Comparison of ENCODE assay signal across 9 cellular contexts in the genomic region with DNA sequence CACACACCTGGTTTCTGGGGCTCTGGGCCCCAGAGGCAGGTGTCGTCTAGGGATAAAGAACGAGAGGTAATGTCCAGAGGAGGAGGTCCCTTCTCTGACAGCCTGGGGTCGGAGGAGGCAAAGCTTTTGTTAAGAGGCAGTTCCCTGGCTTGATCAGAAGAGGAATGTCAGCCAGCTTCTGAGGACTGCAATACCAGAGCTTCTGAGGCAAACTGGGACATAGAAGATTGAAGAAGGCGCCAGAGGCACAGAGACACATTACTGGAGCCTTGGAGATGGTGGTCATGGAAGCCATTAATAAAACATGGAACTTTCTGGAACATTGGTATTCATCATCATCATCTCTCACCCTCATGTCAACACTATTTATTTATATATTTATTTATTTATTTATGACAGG. TPM values are rescaled to one million over a fixed set of nuclear protein-coding genes. Genes with fewer than 3 reads are reported as not detected.
A peak's percentile ranks its signal among the peaks of the same experiment; 100 is the strongest.
DNase-seq lines count a peak whose midpoint lies in the region; ATAC-seq and TF ChIP-seq lines count a peak whose summit lies in the region.
"Had no signal": no experiment of that assay in that cellular context is flagged by ENCODE, and none has a peak within 500 bp of the region (broad histone marks: within the 10 kb centered on the region; RNA-seq: fewer than 3 reads in every experiment).

No MANE protein-coding gene starts in this region.

- peak overlapping the region; percentile 67 for H4K91ac ChIP-seq in IMR-90 (ENCODE audit: insufficient read depth, low read depth, low read length)

- DNase-seq in IMR-90 (no peak), medulla oblongata (ENCODE audit: extremely low spot score) (peak; percentile 58), SW 1271 (lab: John Stamatoyannopoulos, UW) (no peak), T1000 (lab: John Stamatoyannopoulos, UW) (no peak), LoVo (ENCODE audit: low spot score) (no peak)
- DNase-seq in activated effector memory CD4-positive, alpha-beta T cell treated with Interleukin-2 at 50 U/mL for 16 hours, result no peak
- DNase-seq: COR-L47 had no signal

- H2AK5ac ChIP-seq in IMR-90 (ENCODE audit: low read depth, low read length), result peak overlapping the region; percentile 41; the same call in 1 of the 2 replicates

- H3K27me3 ChIP-seq in IMR-90 (ENCODE audit: control insufficient read depth, insufficient read depth, low read length) (no peaks in the 10 kb centered on the region), stomach smooth muscle (ENCODE audit: control insufficient read depth in 1 of 2, insufficient read depth in 2 of 2, low read length in 2 of 2) (no peaks in the 10 kb centered on the region)

- TF ChIP-seq CTCF in IMR-90 (conservative IDR thresholded peaks at IDR 0.05; ENCODE audit: low read depth, low read length), result no peak

- no peaks in the 10 kb centered on the region for H3K79me1 ChIP-seq in IMR-90 (ENCODE audit: low read depth in 1 of 2, low read length in 2 of 2)

- peak overlapping the region; percentile 40; the same call in 1 of the 2 replicates for H3K27ac ChIP-seq in IMR-90 (ENCODE audit: insufficient read depth, low read length)
- H3K27ac ChIP-seq in cingulate gyrus (ENCODE audit: low read depth, low read length), result peak overlapping the region; percentile 47
- H3K27ac ChIP-seq in stomach smooth muscle (ENCODE audit: low read length), result peak overlapping the region; percentile 37

- TF ChIP-seq RAD21 in IMR-90 (IDR thresholded peaks at IDR 0.05; ENCODE audit: low read length), result no peak

- intact Hi-C loops in IMR-90 (cut with micrococcal nuclease), result no loop called here

- no peaks in the 10 kb centered on the region for H3K9me3 ChIP-seq in IMR-90 (ENCODE audit: control insufficient read depth, insufficient read depth, low read length)
- no peaks in the 10 kb centered on the region for H3K9me3 ChIP-seq in stomach smooth muscle (ENCODE audit: control insufficient read depth in 2 of 2, low read length in 2 of 2)

- 67% methylated on average over 1 of the region's 4 CpGs; no CpG with 5 or more reads in 1 of the 2 experiments for WGBS in IMR-90 (ENCODE audit: extremely low coverage in 2 of 2, insufficient read length in 1 of 2), 2 experiments

- CTCF ChIA-PET in IMR-90 (lab: Yijun Ruan, JAX), result interaction anchor here (0.6 to 1.8 kb wide), 4 partner anchors 12 to 1465 kb away, joined by 3 to 7 read pairs (median 3); no protein-coding TSS in a partner anchor

- H3K36me3 ChIP-seq in IMR-90 (ENCODE audit: control insufficient read depth, insufficient read depth, low read length) (no peaks in the 10 kb centered on the region), stomach smooth muscle (ENCODE audit: control insufficient read depth in 2 of 2, insufficient read depth in 2 of 2, low read length in 2 of 2) (no peaks in the 10 kb centered on the region)

- peak overlapping the region; percentile 74 for H3K4me2 ChIP-seq in IMR-90 (ENCODE audit: low read depth, low read length)

- in situ Hi-C loops in IMR-90 (cut with MboI; ENCODE audit: low sequenced_read_pairs), result no loop called here

- H3K4me1 ChIP-seq in IMR-90 (ENCODE audit: control insufficient read depth, insufficient read depth, low read length) (peaks cover 10% of the 10 kb centered on the region), stomach smooth muscle (ENCODE audit: control insufficient read depth, insufficient read depth, low read length) (peaks cover 3% of the 10 kb centered on the region)

- POLR2A ChIA-PET in IMR-90 (lab: Charles Lee; ENCODE audit: unreplicated experiment), result interaction anchor here (1.0 kb wide), 1 partner anchor 53 kb away, joined by 3 read pairs; no protein-coding TSS in a partner anchor

- H3K9ac ChIP-seq in IMR-90 (ENCODE audit: low read depth, low read length), result peak overlapping the region; percentile 7; the same call in 1 of the 2 replicates
- H3K9ac ChIP-seq in stomach smooth muscle (ENCODE audit: low read length in 2 of 2), result no peak overlapping the region

- no peak for TF ChIP-seq POLR2A in IMR-90 (IDR thresholded peaks at IDR 0.05; ENCODE audit: low read depth, low read length)

- peak overlapping the region; percentile 88 for H2BK120ac ChIP-seq in IMR-90 (ENCODE audit: low read depth, low read length)

- peak overlapping the region; percentile 66 for H3K14ac ChIP-seq in IMR-90 (replicated peaks; ENCODE audit: low read depth, low read length)

- peak overlapping the region; percentile 4 to 83; a peak in 3 of 4 replicates for H4K8ac ChIP-seq in IMR-90 (ENCODE audit: low read depth in 2 of 2, low read length in 2 of 2)

- no TSS peak for BruUV-seq in IMR-90 (replicated peaks; lab: Mats Ljungman, UMichigan)

- H2AFZ ChIP-seq in IMR-90 (replicated peaks; ENCODE audit: low read length, poor library complexity), result peak overlapping the region; percentile 89

- H3K18ac ChIP-seq in IMR-90 (ENCODE audit: low read depth, low read length), result peak overlapping the region; percentile 21; the same call in 1 of the 2 replicates

- H3K9me1 ChIP-seq in IMR-90 (ENCODE audit: insufficient read depth, low read length), result no peaks in the 10 kb centered on the region; the same call in none of the 2 replicates

- dilution Hi-C loops in IMR-90 (cut with HindIII; ENCODE audit: low sequenced_read_pairs, unreplicated experiment), result no loop called here

- H4K20me1 ChIP-seq in IMR-90 (ENCODE audit: insufficient read depth, low read length), result no peaks in the 10 kb centered on the region

- H3K4me3 ChIP-seq in IMR-90 (ENCODE audit: insufficient read depth, low read depth, low read length) (no peak overlapping the region), stomach smooth muscle (ENCODE audit: low read length in 2 of 2) (no peak overlapping the region)

- peak overlapping the region; percentile 85; the same call in 1 of the 2 replicates for H2BK20ac ChIP-seq in IMR-90 (ENCODE audit: low read depth, low read length)

- H3K23ac ChIP-seq in IMR-90 (ENCODE audit: low read depth, low read length), result 0 out of 2 replicates have a peak overlapping the region, but pooled peaks have one; percentile 61

- H3K4ac ChIP-seq in IMR-90 (ENCODE audit: low read depth, low read length), result peak overlapping the region; percentile 82

- H2BK15ac ChIP-seq in IMR-90 (ENCODE audit: low read depth, low read length), result peak overlapping the region; percentile 48; the same call in 1 of the 3 replicates

- peak overlapping the region; percentile 74 for H2BK5ac ChIP-seq in IMR-90 (ENCODE audit: low read depth, low read length, poor library complexity, severe bottlenecking)

- peak overlapping the region; percentile 21 for H4K5ac ChIP-seq in IMR-90 (ENCODE audit: low read depth, low read length)

- ATAC-seq in IMR-90 (ENCODE audit: low read depth), result peak; percentile 1; the same call in 1 of the 2 replicates

- peak overlapping the region; percentile 83 for H2AK9ac ChIP-seq in IMR-90 (replicated peaks; ENCODE audit: low read depth, low read length, poor library complexity)

- no peak overlapping the region for H3K56ac ChIP-seq in IMR-90 (ENCODE audit: extremely low read depth, insufficient read depth, low read length)

TF ChIP-seq in IMR-90, 13 proteins besides CTCF, POLR2A, EP300 and RAD21:
- TF ChIP-seq FOS (IDR thresholded peaks at IDR 0.05; ENCODE audit: low read depth, low read length), result no peak
- TF ChIP-seq NFE2L2 (IDR thresholded peaks at IDR 0.05; ENCODE audit: low read depth, low read length), result no peak
- TF ChIP-seq MAZ (IDR thresholded peaks at IDR 0.05; ENCODE audit: borderline replicate concordance, low read depth, low read length), result no peak
- no peak for TF ChIP-seq RFX5 (IDR thresholded peaks at IDR 0.05; ENCODE audit: low read depth, low read length)
- no peak for TF ChIP-seq MXI1 (IDR thresholded peaks at IDR 0.05; ENCODE audit: borderline replicate concordance, low read depth, low read length)
- TF ChIP-seq, protein P1, sequence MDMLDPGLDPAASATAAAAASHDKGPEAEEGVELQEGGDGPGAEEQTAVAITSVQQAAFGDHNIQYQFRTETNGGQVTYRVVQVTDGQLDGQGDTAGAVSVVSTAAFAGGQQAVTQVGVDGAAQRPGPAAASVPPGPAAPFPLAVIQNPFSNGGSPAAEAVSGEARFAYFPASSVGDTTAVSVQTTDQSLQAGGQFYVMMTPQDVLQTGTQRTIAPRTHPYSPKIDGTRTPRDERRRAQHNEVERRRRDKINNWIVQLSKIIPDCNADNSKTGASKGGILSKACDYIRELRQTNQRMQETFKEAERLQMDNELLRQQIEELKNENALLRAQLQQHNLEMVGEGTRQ (IDR thresholded peaks at IDR 0.05; ENCODE audit: low read depth, low read length), result no peak
- TF ChIP-seq, protein P2, sequence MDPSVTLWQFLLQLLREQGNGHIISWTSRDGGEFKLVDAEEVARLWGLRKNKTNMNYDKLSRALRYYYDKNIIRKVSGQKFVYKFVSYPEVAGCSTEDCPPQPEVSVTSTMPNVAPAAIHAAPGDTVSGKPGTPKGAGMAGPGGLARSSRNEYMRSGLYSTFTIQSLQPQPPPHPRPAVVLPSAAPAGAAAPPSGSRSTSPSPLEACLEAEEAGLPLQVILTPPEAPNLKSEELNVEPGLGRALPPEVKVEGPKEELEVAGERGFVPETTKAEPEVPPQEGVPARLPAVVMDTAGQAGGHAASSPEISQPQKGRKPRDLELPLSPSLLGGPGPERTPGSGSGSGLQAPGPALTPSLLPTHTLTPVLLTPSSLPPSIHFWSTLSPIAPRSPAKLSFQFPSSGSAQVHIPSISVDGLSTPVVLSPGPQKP (IDR thresholded peaks at IDR 0.05; ENCODE audit: borderline replicate concordance, low read depth, low read length), result no peak
- no peak for TF ChIP-seq SMC3 (IDR thresholded peaks at IDR 0.05; ENCODE audit: low read depth, low read length)
- TF ChIP-seq RCOR1 (IDR thresholded peaks at IDR 0.05; ENCODE audit: insufficient replicate concordance, low read length), result no peak
- no peak for TF ChIP-seq CEBPB (IDR thresholded peaks at IDR 0.05; ENCODE audit: low read depth, low read length)
- TF ChIP-seq MAFK (IDR thresholded peaks at IDR 0.05; ENCODE audit: low read depth, low read length), result no peak
- TF ChIP-seq CHD1 (IDR thresholded peaks at IDR 0.05; ENCODE audit: low read depth, low read length), result no peak
- no peak for TF ChIP-seq BHLHE40 (IDR thresholded peaks at IDR 0.05; ENCODE audit: low read depth, low read length)
TF ChIP-seq in IMR-90: peak in this region for 0.

RNA-seq across cellular contexts. Expression of a gene that starts 53.3 kb away (rescaled TPM):
- 5.8 and 6.5 TPM in 2 replicates for total RNA-seq in IMR-90 (2012; rRNA removed)
- 16.3 and 16.4 TPM in 2 replicates for polyA plus RNA-seq in IMR-90 (2012; rRNA removed)
- 11.1 and 18.4 TPM in 2 replicates for polyA plus RNA-seq in IMR-90 (2012; cell fraction: cytosol; rRNA removed)
- 78.4 and 95.1 TPM in 2 replicates for polyA plus RNA-seq in IMR-90 (2012; cell fraction: nucleus; rRNA removed; ENCODE audit: low replicate concordance)
